Comparison of ENCODE assay signal across 18 cellular contexts in genomic region chr7:131511774-131512535, GRCh38. TPM values are rescaled to one million over a fixed set of nuclear protein-coding genes. Genes with fewer than 3 reads are reported as not detected.
DNase-seq lines count a peak whose midpoint lies in the region; ATAC-seq and TF ChIP-seq lines count a peak whose summit lies in the region.
"Had no signal": no experiment of that assay in that cellular context is flagged by ENCODE, and none has a peak within 500 bp of the region (broad histone marks: within the 10 kb centered on the region; RNA-seq: fewer than 3 reads in every experiment).

No MANE protein-coding gene starts in this region.

- H3K36me3 ChIP-seq in heart right ventricle = peaks cover 0 to 44% (median 6%) of the 10 kb centered on the region in 9 donors
- peaks cover 15 to 39% of the 10 kb centered on the region in 2 donors for H3K36me3 ChIP-seq in neuronal stem cell (replicated peaks in 1 of 2; ENCODE audit: control insufficient read depth in 2 of 2, insufficient read depth in 2 of 2, low read length in 2 of 2)
- H3K36me3 ChIP-seq in uterus = no peaks in the 10 kb centered on the region
- H3K36me3 ChIP-seq: esophagus squamous epithelium had no signal

- H3K23ac ChIP-seq in neuronal stem cell (ENCODE audit: low read depth, low read length, poor library complexity) = no peak overlapping the region

- no peak overlapping the region for H3K9ac ChIP-seq in neuronal stem cell (ENCODE audit: low read depth, low read length, poor library complexity)

- H2BK12ac ChIP-seq in neuronal stem cell (ENCODE audit: low read length) = no peak overlapping the region

- H3K27me3 ChIP-seq in heart right ventricle (no peaks in the 10 kb centered on the region), neuronal stem cell (ENCODE audit: control insufficient read depth in 3 of 3, insufficient read depth in 3 of 3, low read depth in 1 of 3, low read length in 3 of 3) (no peaks in the 10 kb centered on the region), uterus (no peaks in the 10 kb centered on the region)

- H2BK5ac ChIP-seq in neuronal stem cell (ENCODE audit: low read length) = no peak overlapping the region

- H4K8ac ChIP-seq in neuronal stem cell (ENCODE audit: low read depth, low read length) = no peak overlapping the region

- no peak overlapping the region for H3K4me2 ChIP-seq in neuronal stem cell (ENCODE audit: insufficient read depth, low read length, poor library complexity, severe bottlenecking)

- no peak overlapping the region for H4K91ac ChIP-seq in neuronal stem cell (ENCODE audit: low read depth, low read length, poor library complexity)

- no peak overlapping the region for H3K4me3 ChIP-seq in heart right ventricle
- H3K4me3 ChIP-seq in fibroblast of the aortic adventitia (ENCODE audit: low read depth, low read length) = no peak overlapping the region
- H3K4me3 ChIP-seq in neuronal stem cell (ENCODE audit: low read length in 2 of 2) = peak overlapping the region in 1 of 2 donors; percentile 6
- no peak overlapping the region for H3K4me3 ChIP-seq in uterus
- H3K4me3 ChIP-seq: esophagus squamous epithelium had no signal

- peaks cover 17 to 81% (median 52%) of the 10 kb centered on the region in 9 donors for H3K4me1 ChIP-seq in heart right ventricle
- H3K4me1 ChIP-seq in neuronal stem cell (ENCODE audit: control insufficient read depth in 2 of 2, insufficient read depth in 1 of 2, low read depth in 1 of 2, low read length in 2 of 2) = peaks cover 0 to 7% of the 10 kb centered on the region in 2 donors
- H3K4me1 ChIP-seq in uterus = no peaks in the 10 kb centered on the region

- no peak overlapping the region for H2AK5ac ChIP-seq in neuronal stem cell (ENCODE audit: low read depth, low read length)

- WGBS in heart right ventricle, 2 donors = 55 to 57% methylated on average over 15 of the region's 15 CpGs
- WGBS in neuronal stem cell (ENCODE audit: extremely low coverage in 2 of 2, insufficient read length in 2 of 2, insufficient replicate concordance in 1 of 2), 2 donors = no CpG with 5 or more reads among the region's 15 CpGs

- intact Hi-C loops in heart right ventricle (cut with DNase I) (loop anchor here in 5 of 10 donors (1.0 to 10.0 kb wide), 5 partner anchors 29 to 140 kb away; no protein-coding TSS in a partner anchor), Right ventricle myocardium inferior (cut with DNase I) (loop anchor here (2.0 kb wide), 1 partner anchor 45 kb away; the partner anchor contains the start of gene PODXL), uterus (cut with DNase I; ENCODE audit: low total_unique reads) (no loop called here)

- no peak overlapping the region for H2BK120ac ChIP-seq in neuronal stem cell (ENCODE audit: low read depth, low read length)

- no peak for TF ChIP-seq POLR2A in uterus (IDR thresholded peaks at IDR 0.05)

- no peak for TF ChIP-seq CTCF in heart right ventricle (IDR thresholded peaks at IDR 0.05)
- no peak for TF ChIP-seq CTCF in fibroblast of the aortic adventitia (IDR thresholded peaks at IDR 0.05; ENCODE audit: insufficient read depth, low read length)
- no peak for TF ChIP-seq CTCF in uterus (IDR thresholded peaks at IDR 0.05)

- DNase-seq in heart right ventricle (no peak), Right ventricle myocardium inferior (ENCODE audit: missing footprints) (no peak), fibroblast of the aortic adventitia (ENCODE audit: low read depth) (peak; percentile 37), neuronal stem cell (ENCODE audit: low spot score) (no peak), uterus (no peak), HUDEP-2 (lab: John Stamatoyannopoulos, UW; ENCODE audit: unreplicated experiment in 76 of 76) (no peak), DMS53 (lab: John Stamatoyannopoulos, UW) (no peak)
- DNase-seq: activated CD4-positive, alpha-beta T cell treated with anti-CD3 and anti-CD28 coated beads, Interleukin-2, amount 50 U/mL, for 4 hours; activated T-cell treated with anti-CD3 and anti-CD28 coated beads, Interleukin-2, amount 50 U/mL, for 1 hour; DMS153; esophagus squamous epithelium; mesendoderm; NCI-H1436; NCI-H82; stimulated activated CD4-positive, alpha-beta T cell treated with anti-CD3 and anti-CD28 coated beads, Interleukin-15, amount 100 ng/mL, for 24 hours; stimulated activated naive CD4-positive, alpha-beta T cell had no signal

- H2BK15ac ChIP-seq in neuronal stem cell (ENCODE audit: low read length) = peak overlapping the region; percentile 30

- H3K14ac ChIP-seq in neuronal stem cell (ENCODE audit: low read length) = no peak overlapping the region

- peak overlapping the region; percentile 12 to 82 (median 57) for H3K27ac ChIP-seq in heart right ventricle
- H3K27ac ChIP-seq in neuronal stem cell (replicated peaks; ENCODE audit: low read length) = no peak overlapping the region
- H3K27ac ChIP-seq in uterus = peak overlapping the region; percentile 61 to 65
- H3K27ac ChIP-seq: esophagus squamous epithelium had no signal

- no peak overlapping the region for H2AFZ ChIP-seq in neuronal stem cell (ENCODE audit: low read length)

- no peak overlapping the region for H3K18ac ChIP-seq in neuronal stem cell (ENCODE audit: low read length)

- H3K79me1 ChIP-seq in neuronal stem cell (ENCODE audit: low read depth, low read length) = no peaks in the 10 kb centered on the region

- H3K9me3 ChIP-seq in heart right ventricle (no peaks in the 10 kb centered on the region), neuronal stem cell (replicated peaks in 1 of 2; ENCODE audit: control insufficient read depth in 2 of 2, insufficient read depth in 1 of 2, low read depth in 1 of 2, low read length in 2 of 2) (no peaks in the 10 kb centered on the region), uterus (no peaks in the 10 kb centered on the region)
- H3K9me3 ChIP-seq: esophagus squamous epithelium had no signal

- no peak overlapping the region for H3K4ac ChIP-seq in neuronal stem cell (ENCODE audit: low read length)

- ATAC-seq in heart right ventricle (peak in 6 of 8 donors; percentile 3 to 50 (median 24)), Right ventricle myocardium inferior (no peak), GM21529 (IDR thresholded peaks at IDR 0.05; ENCODE audit: unreplicated experiment) (no peak)
- ATAC-seq: Panc1 had no signal

RNA-seq across cellular contexts. Expression of gene PODXL, which starts 44.5 kb away (rescaled TPM):
- total RNA-seq in heart right ventricle (100 to 1,000 TPM in 1 of 10 donors, 10 to 100 TPM in 9; 43.7 to 162 (median 71.0) TPM), Right ventricle myocardium inferior (59.0 TPM), fibroblast of the aortic adventitia (ENCODE audit: low replicate concordance) (2.3 and 7.3 TPM in 2 replicates), uterus (100 to 1,000 TPM in 1 of 4 donors, 10 to 100 TPM in 3; 33.6 to 135 (median 36.1) TPM)
- polyA plus RNA-seq in heart right ventricle = 10 to 100 TPM; 34.4 to 41.3 TPM
- 42.1 TPM for polyA plus RNA-seq in neuronal stem cell (2013, experiment 1 of 2)
- 42.8 TPM for polyA plus RNA-seq in neuronal stem cell (2013, experiment 2 of 2)

Comparison
In these comparisons a context has a peak if more than half of its experiments do, and no peak if none do; other contexts are left out.
1. ATAC-seq: peak in heart right ventricle (6 of 8); none in Right ventricle myocardium inferior (single experiment) and GM21529 (single experiment).